25 cellular contexts compared by ENCODE assay signal in genomic region chr15:38867556-38867955, GRCh38.
DNase-seq lines count a peak whose midpoint lies in the region; ATAC-seq and TF ChIP-seq lines count a peak whose summit lies in the region.
"Had no signal": no experiment of that assay in that cellular context is flagged by ENCODE, and none has a peak within 500 bp of the region (broad histone marks: within the 10 kb centered on the region; RNA-seq: fewer than 3 reads in every experiment).

No MANE protein-coding gene starts in this region.

- H3K9me3 ChIP-seq in SJSA1 (replicated peaks), result no peaks in the 10 kb centered on the region
- no peaks in the 10 kb centered on the region for H3K9me3 ChIP-seq in parathyroid adenoma (ENCODE audit: control insufficient read depth, low read length)
- H3K9me3 ChIP-seq in A673 (ENCODE audit: low read depth, low read length, poor library complexity, severe bottlenecking), result no peaks in the 10 kb centered on the region
- H3K9me3 ChIP-seq: esophagus squamous epithelium, SK-N-SH, uterus had no signal

- H3K27me3 ChIP-seq in SJSA1 (replicated peaks) (no peaks in the 10 kb centered on the region), parathyroid adenoma (ENCODE audit: control insufficient read depth, insufficient read depth, low read length) (no peaks in the 10 kb centered on the region), A673 (replicated peaks; ENCODE audit: insufficient read depth, low read depth, low read length, poor library complexity) (peaks cover 43% of the 10 kb centered on the region)
- H3K27me3 ChIP-seq: esophagus squamous epithelium, uterus had no signal

- no peak for TF ChIP-seq CTCF in parathyroid adenoma (IDR thresholded peaks at IDR 0.05)
- TF ChIP-seq CTCF in A673 (conservative IDR thresholded peaks at IDR 0.05; ENCODE audit: low read depth, low read length), result no peak
- TF ChIP-seq CTCF in Calu3 (IDR thresholded peaks at IDR 0.05; ENCODE audit: unreplicated experiment), result no peak

- no TSS peak for BruUV-seq in A673 (replicated peaks; lab: Mats Ljungman, UMichigan)
- BruUV-seq in Calu3 (replicated peaks; lab: Mats Ljungman, UMichigan), result no TSS peak

- ATAC-seq in stimulated activated effector memory CD8-positive, alpha-beta T cell treated with anti-CD3 and anti-CD28 coated beads, Interleukin-12 subunit alpha, Interleukin-12 subunit beta, amount 100 ng/mL, for 72 hours, result no peak
- ATAC-seq: activated naive CD8-positive, alpha-beta T cell treated with anti-CD3 and anti-CD28 coated beads, Interleukin-2, amount 50 U/mL, for 24 hours; stimulated activated naive B cell treated with anti-CD40 and anti-IgM and Interleukin-4, amounts not matched to agents 10 μg/mL and 1 μg/mL and 100 μg/mL, for 72 hours; T-helper 17 cell had no signal

- H3K4me3 Mint-ChIP-seq in Calu3 (ENCODE audit: low read depth, unreplicated experiment), result no peak overlapping the region
- no peak overlapping the region for H3K4me3 Mint-ChIP-seq in stimulated activated effector memory CD8-positive, alpha-beta T cell treated with anti-CD3 and anti-CD28 coated beads, Interleukin-12 subunit alpha, Interleukin-12 subunit beta, amount 100 ng/mL, for 72 hours
- H3K4me3 Mint-ChIP-seq: activated naive CD8-positive, alpha-beta T cell treated with anti-CD3 and anti-CD28 coated beads, Interleukin-2, amount 50 U/mL, for 24 hours; brain; stimulated activated naive B cell treated with anti-CD40 and anti-IgM and Interleukin-4, amounts not matched to agents 10 μg/mL and 1 μg/mL and 100 μg/mL, for 72 hours; T-helper 17 cell had no signal

- H3K9ac ChIP-seq in parathyroid adenoma, result no peak overlapping the region
- H3K9ac ChIP-seq: SK-N-SH had no signal

- intact Hi-C loops in A673 (cut with micrococcal nuclease; ENCODE audit: unreplicated experiment) (no loop called here), Calu3 (cut with micrococcal nuclease; ENCODE audit: unreplicated experiment) (no loop called here)

- CTCF ChIA-PET in A673 (lab: Charles Lee), result no interaction called here
- CTCF ChIA-PET in Calu3 (lab: Charles Lee), result no interaction called here

- peaks cover 17% of the 10 kb centered on the region for H3K4me1 ChIP-seq in SJSA1 (replicated peaks)
- no peaks in the 10 kb centered on the region for H3K4me1 ChIP-seq in parathyroid adenoma
- no peaks in the 10 kb centered on the region for H3K4me1 ChIP-seq in A673 (ENCODE audit: insufficient read depth, low read length, poor library complexity, severe bottlenecking)

- H3K4me2 ChIP-seq in parathyroid adenoma (ENCODE audit: low read length), result peak overlapping the region; percentile 3
- H3K4me2 ChIP-seq: SK-N-SH had no signal

- peak; percentile 30 for DNase-seq in EL
- DNase-seq in SJSA1 (ENCODE audit: low read depth in 1 of 2, low spot score in 2 of 2), result peak in 1 of 2 experiments; percentile 15
- DNase-seq in fibroblast of peridontal ligament (ENCODE audit: extremely low read depth), result peak; percentile 54
- DNase-seq in A673 (ENCODE audit: low spot score), result no peak
- DNase-seq in stimulated activated CD4-positive, alpha-beta T cell treated with anti-CD3 and anti-CD28 coated beads, Interleukin-4, amount 100 ng/mL, for 24 hours, result no peak
- DNase-seq in Calu3, result no peak
- DNase-seq in stimulated activated effector memory CD8-positive, alpha-beta T cell treated with anti-CD3 and anti-CD28 coated beads, Interleukin-12 subunit alpha, Interleukin-12 subunit beta, amount 100 ng/mL, for 72 hours (ENCODE audit: low spot score in 2 of 2), result no peak
- DNase-seq: activated effector memory CD4-positive, alpha-beta T cell treated with anti-CD3 and anti-CD28 coated beads, Interleukin-2, amount 50 U/mL, for 16 hours; activated naive CD8-positive, alpha-beta T cell treated with anti-CD3 and anti-CD28 coated beads, Interleukin-2, amount 50 U/mL, for 24 hours; esophagus squamous epithelium; GOT3; NCI-H1048; NCI-H187; NCI-H2227 treated with DMSO at 0.1 percent for 48 hours; NCI-H748 treated with DMSO at 0.1 percent for 48 hours; RPMI8226; SK-N-SH; stimulated activated CD4-positive, alpha-beta T cell treated with anti-CD3 and anti-CD28 coated beads, Interleukin-2, amount 100 ng/mL, for 24 hours; stimulated activated naive B cell treated with anti-CD40 and anti-IgM and Interleukin-4, amounts not matched to agents 10 μg/mL and 1 μg/mL and 100 μg/mL, for 72 hours; T-helper 17 cell; uterus had no signal

- POLR2A ChIA-PET in A673 (lab: Charles Lee; ENCODE audit: low non-redundant PET), result no interaction called here

- H3K27me3 Mint-ChIP-seq in Calu3 (ENCODE audit: unreplicated experiment), result no peaks in the 10 kb centered on the region
- H3K27me3 Mint-ChIP-seq: stimulated activated naive B cell treated with anti-CD40 and anti-IgM and Interleukin-4, amounts not matched to agents 10 μg/mL and 1 μg/mL and 100 μg/mL, for 72 hours had no signal

- H3K36me3 ChIP-seq in SJSA1, result no peaks in the 10 kb centered on the region
- H3K36me3 ChIP-seq in parathyroid adenoma (ENCODE audit: control insufficient read depth, insufficient read depth, low read length), result no peaks in the 10 kb centered on the region
- no peaks in the 10 kb centered on the region for H3K36me3 ChIP-seq in A673 (ENCODE audit: insufficient read depth, low read length, poor library complexity, severe bottlenecking)
- H3K36me3 ChIP-seq: esophagus squamous epithelium, uterus had no signal

- H3K27ac Mint-ChIP-seq in Calu3 (ENCODE audit: unreplicated experiment), result no peak overlapping the region
- no peak overlapping the region for H3K27ac Mint-ChIP-seq in stimulated activated effector memory CD8-positive, alpha-beta T cell treated with anti-CD3 and anti-CD28 coated beads, Interleukin-12 subunit alpha, Interleukin-12 subunit beta, amount 100 ng/mL, for 72 hours
- H3K27ac Mint-ChIP-seq: activated naive CD8-positive, alpha-beta T cell treated with anti-CD3 and anti-CD28 coated beads, Interleukin-2, amount 50 U/mL, for 24 hours; brain; stimulated activated naive B cell treated with anti-CD40 and anti-IgM and Interleukin-4, amounts not matched to agents 10 μg/mL and 1 μg/mL and 100 μg/mL, for 72 hours; T-helper 17 cell had no signal

- no peak overlapping the region for H2AFZ ChIP-seq in parathyroid adenoma

- H3K79me2 ChIP-seq in parathyroid adenoma, result no peaks in the 10 kb centered on the region

- no peaks in the 10 kb centered on the region for H3K36me3 Mint-ChIP-seq in Calu3 (ENCODE audit: insufficient read depth, unreplicated experiment)
- H3K36me3 Mint-ChIP-seq in stimulated activated effector memory CD8-positive, alpha-beta T cell treated with anti-CD3 and anti-CD28 coated beads, Interleukin-12 subunit alpha, Interleukin-12 subunit beta, amount 100 ng/mL, for 72 hours, result no peaks in the 10 kb centered on the region
- H3K36me3 Mint-ChIP-seq: brain; stimulated activated naive B cell treated with anti-CD40 and anti-IgM and Interleukin-4, amounts not matched to agents 10 μg/mL and 1 μg/mL and 100 μg/mL, for 72 hours had no signal

- peak overlapping the region; percentile 87 for H3K27ac ChIP-seq in SJSA1
- H3K27ac ChIP-seq in parathyroid adenoma, result no peak overlapping the region
- H3K27ac ChIP-seq in A673 (ENCODE audit: low read depth, low read length, poor library complexity, severe bottlenecking), result no peak overlapping the region
- H3K27ac ChIP-seq: uterus had no signal

- H3K9me3 Mint-ChIP-seq in Calu3 (ENCODE audit: low read depth, unreplicated experiment), result peaks cover 2% of the 10 kb centered on the region
- no peaks in the 10 kb centered on the region for H3K9me3 Mint-ChIP-seq in stimulated activated effector memory CD8-positive, alpha-beta T cell treated with anti-CD3 and anti-CD28 coated beads, Interleukin-12 subunit alpha, Interleukin-12 subunit beta, amount 100 ng/mL, for 72 hours
- H3K9me3 Mint-ChIP-seq: activated naive CD8-positive, alpha-beta T cell treated with anti-CD3 and anti-CD28 coated beads, Interleukin-2, amount 50 U/mL, for 24 hours had no signal

- no peaks in the 10 kb centered on the region for H3K4me1 Mint-ChIP-seq in Calu3 (ENCODE audit: low read depth, unreplicated experiment)
- H3K4me1 Mint-ChIP-seq in stimulated activated effector memory CD8-positive, alpha-beta T cell treated with anti-CD3 and anti-CD28 coated beads, Interleukin-12 subunit alpha, Interleukin-12 subunit beta, amount 100 ng/mL, for 72 hours, result no peaks in the 10 kb centered on the region
- H3K4me1 Mint-ChIP-seq: activated naive CD8-positive, alpha-beta T cell treated with anti-CD3 and anti-CD28 coated beads, Interleukin-2, amount 50 U/mL, for 24 hours; stimulated activated naive B cell treated with anti-CD40 and anti-IgM and Interleukin-4, amounts not matched to agents 10 μg/mL and 1 μg/mL and 100 μg/mL, for 72 hours had no signal

- H3K4me3 ChIP-seq in SJSA1 (no peak overlapping the region), parathyroid adenoma (ENCODE audit: low read depth, low read length) (no peak overlapping the region), A673 (ENCODE audit: low read depth, low read length, poor library complexity, severe bottlenecking) (no peak overlapping the region)
- H3K4me3 ChIP-seq: esophagus squamous epithelium, lung, skin epidermis, uterus had no signal

Comparison
In these comparisons a context has a peak if more than half of its experiments do, and no peak if none do; other contexts are left out.
1. DNase-seq: peak in EL (single experiment) and fibroblast of peridontal ligament (single experiment); none in A673 (single experiment), stimulated activated CD4-positive, alpha-beta T cell treated with anti-CD3 and anti-CD28 coated beads, Interleukin-4, amount 100 ng/mL, for 24 hours (single experiment), Calu3 (single experiment) and stimulated activated effector memory CD8-positive, alpha-beta T cell treated with anti-CD3 and anti-CD28 coated beads, Interleukin-12 subunit alpha, Interleukin-12 subunit beta, amount 100 ng/mL, for 72 hours (0 of 2).